In the genomic region with DNA sequence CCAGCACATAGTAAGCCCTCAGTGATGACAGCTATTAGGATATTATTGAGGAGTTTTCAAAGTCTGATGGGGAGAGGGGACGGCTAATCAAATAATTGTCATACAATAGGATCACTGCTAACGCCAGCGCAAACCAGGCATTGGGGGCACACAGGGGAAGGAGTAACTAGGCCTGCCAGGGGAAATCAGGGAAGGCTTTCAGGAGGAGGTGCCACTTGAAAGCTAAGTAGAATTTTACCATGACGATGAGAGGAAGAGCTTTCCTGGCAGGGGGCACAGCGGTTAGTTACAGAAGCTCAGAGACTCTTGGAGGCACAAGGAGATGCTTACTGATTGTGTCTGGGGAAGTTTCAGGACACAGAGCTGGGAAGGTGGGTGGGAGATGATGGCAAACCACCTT, we compare ENCODE assay signal across 25 cellular contexts.
"Had no signal": no experiment of that assay in that cellular context is flagged by ENCODE, and none has a peak within 500 bp of the region (broad histone marks: within the 10 kb centered on the region; RNA-seq: fewer than 3 reads in every experiment).

No MANE protein-coding gene starts in this region.

- H3K36me3 ChIP-seq: esophagus squamous epithelium, gastrocnemius medialis, thoracic aorta, vagina had no signal

- H3K9me3 Mint-ChIP-seq: activated naive CD4-positive, alpha-beta T cell treated with anti-CD3 and anti-CD28 coated beads, Interleukin-2, amount 10 ng/mL, durations not matched to agents 7 days and 5 days; activated T-cell treated with anti-CD3 and anti-CD28 coated beads, Interleukin-2, amount 50 U/mL, for 72 hours; memory B cell; nephron progenitor cell; stimulated activated naive B cell treated with anti-CD40 and anti-IgM and Interleukin-4, amounts not matched to agents 10 μg/mL and 1 μg/mL and 100 μg/mL, for 72 hours; type B pancreatic cell had no signal

- H3K4me3 Mint-ChIP-seq: activated naive CD4-positive, alpha-beta T cell treated with anti-CD3 and anti-CD28 coated beads, Interleukin-2, amount 10 ng/mL, durations not matched to agents 7 days and 5 days; activated T-cell treated with anti-CD3 and anti-CD28 coated beads, Interleukin-2, amount 50 U/mL, for 72 hours; memory B cell; nephron progenitor cell; stimulated activated naive B cell treated with anti-CD40 and anti-IgM and Interleukin-4, amounts not matched to agents 10 μg/mL and 1 μg/mL and 100 μg/mL, for 72 hours; type B pancreatic cell had no signal

- H3K4me3 ChIP-seq: body of pancreas, esophagus squamous epithelium, gastrocnemius medialis, mucosa of descending colon, thoracic aorta, vagina had no signal

- H3K27ac ChIP-seq: body of pancreas, esophagus squamous epithelium, gastrocnemius medialis, thoracic aorta, vagina had no signal

- H3K36me3 Mint-ChIP-seq: activated naive CD4-positive, alpha-beta T cell treated with anti-CD3 and anti-CD28 coated beads, Interleukin-2, amount 10 ng/mL, durations not matched to agents 7 days and 5 days; memory B cell; stimulated activated naive B cell treated with anti-CD40 and anti-IgM and Interleukin-4, amounts not matched to agents 10 μg/mL and 1 μg/mL and 100 μg/mL, for 72 hours; type B pancreatic cell had no signal

- H3K27me3 ChIP-seq: body of pancreas, vagina had no signal

- H3K27ac Mint-ChIP-seq: activated naive CD4-positive, alpha-beta T cell treated with anti-CD3 and anti-CD28 coated beads, Interleukin-2, amount 10 ng/mL, durations not matched to agents 7 days and 5 days; activated T-cell treated with anti-CD3 and anti-CD28 coated beads, Interleukin-2, amount 50 U/mL, for 72 hours; memory B cell; nephron progenitor cell; stimulated activated naive B cell treated with anti-CD40 and anti-IgM and Interleukin-4, amounts not matched to agents 10 μg/mL and 1 μg/mL and 100 μg/mL, for 72 hours; type B pancreatic cell had no signal

- H3K9me3 ChIP-seq: body of pancreas, esophagus squamous epithelium, gastrocnemius medialis, mucosa of descending colon, thoracic aorta, vagina had no signal

- ATAC-seq: activated T-cell treated with anti-CD3 and anti-CD28 coated beads, Interleukin-2, amount 50 U/mL, for 72 hours; body of pancreas; gastrocnemius medialis; left colon; mucosa of descending colon; stimulated activated naive B cell treated with anti-CD40 and anti-IgM and Interleukin-4, amounts not matched to agents 10 μg/mL and 1 μg/mL and 100 μg/mL, for 72 hours had no signal

- DNase-seq: activated CD4-positive, alpha-beta T cell treated with anti-CD3 and anti-CD28 coated beads for 4 hours; activated CD4-positive, alpha-beta T cell treated with anti-CD3 and anti-CD28 coated beads, Interleukin-2, amount 50 U/mL, for 48 hours; activated CD4-positive, CD25-positive, alpha-beta regulatory T cell; activated effector memory CD4-positive, alpha-beta T cell treated with Interleukin-2 at 50 U/mL for 16 hours; activated naive CD4-positive, alpha-beta T cell treated with anti-CD3 and anti-CD28 coated beads, Interleukin-2, amount 10 ng/mL, durations not matched to agents 7 days and 5 days; activated T-cell treated with anti-CD3 and anti-CD28 coated beads, Interleukin-2, amount 50 U/mL, for 72 hours; body of pancreas; caudate nucleus; esophagus squamous epithelium; gastrocnemius medialis; head of caudate nucleus; hypothalamus; islet precursor cell; left colon; mucosa of descending colon; nephron progenitor cell; retina; stimulated activated CD4-positive, alpha-beta T cell treated with anti-CD3 and anti-CD28 coated beads, Interleukin-2, amount 100 ng/mL, for 48 hours; stimulated activated CD8-positive, alpha-beta memory T cell treated with anti-CD3 and anti-CD28 coated beads, Interleukin-4, amount 100 ng/mL, for 48 hours; stimulated activated naive B cell treated with anti-CD40 and anti-IgM and Interleukin-4, amounts not matched to agents 10 μg/mL and 1 μg/mL and 100 μg/mL, for 72 hours; T-helper 9 cell had no signal
